ENCODE assay signal across 9 cellular contexts in genomic region chr7:93921607-93922446, GRCh38. TPM values are rescaled to one million over a fixed set of nuclear protein-coding genes. Genes with fewer than 3 reads are reported as not detected.
DNase-seq lines count a peak whose midpoint lies in the region; ATAC-seq and TF ChIP-seq lines count a peak whose summit lies in the region.
"Had no signal": no experiment of that assay in that cellular context is flagged by ENCODE, and none has a peak within 500 bp of the region (broad histone marks: within the 10 kb centered on the region; RNA-seq: fewer than 3 reads in every experiment).

TSS of gene GNG11 (plus strand) at chr7:93921735. CDS start at chr7:93922138, 403 bp downstream.

- peaks cover 8% of the 10 kb centered on the region for H3K4me1 ChIP-seq in CD4-positive, alpha-beta memory T cell (ENCODE audit: insufficient read depth, low read length)

- peak within 1 kb of the TSS; percentile 36 to 73 (median 60) for H3K4me3 Mint-ChIP-seq in CD4-positive, alpha-beta memory T cell
- peak within 1 kb of the TSS; percentile 31 for H3K4me3 Mint-ChIP-seq in T-helper 17 cell

- H3K27ac Mint-ChIP-seq in CD4-positive, alpha-beta memory T cell, result no peak within 1 kb of the TSS
- H3K27ac Mint-ChIP-seq in T-helper 17 cell, result no peak within 1 kb of the TSS

- H3K27ac ChIP-seq in CD4-positive, alpha-beta memory T cell (ENCODE audit: low read depth, low read length), result no peak within 1 kb of the TSS
- peak within 1 kb of the TSS in 54 of 59 donors; percentile 14 to 89 (median 72) for H3K27ac ChIP-seq in dorsolateral prefrontal cortex

- H3K36me3 ChIP-seq in CD4-positive, alpha-beta memory T cell (ENCODE audit: insufficient read depth, low read length), result no peaks in the 10 kb centered on the region

- CTCF ChIA-PET in CD4-positive, alpha-beta memory T cell (lab: Charles Lee; ENCODE audit: partially characterized antibody), result interaction anchor here (0.9 kb wide), 1 partner anchor 10 kb away, joined by 3 read pairs; no protein-coding TSS in a partner anchor

- DNase-seq in CD4-positive, alpha-beta memory T cell, result peak in 2 of 5 donors; percentile 3 to 7
- DNase-seq in GM19240 (ENCODE audit: insufficient read length, low spot score) (peak; percentile 3), T-helper 17 cell (no peak), dorsolateral prefrontal cortex (peak; percentile 7 to 70 (median 50)), left lobe of liver (ENCODE audit: low spot score) (peak; percentile 54), NCI-H226 (no peak)
- DNase-seq in stimulated activated CD4-positive, alpha-beta T cell treated with anti-CD3 and anti-CD28 coated beads, Interleukin-4, amount 100 ng/mL, for 1 hour, result peak; percentile 21

- H3K27me3 Mint-ChIP-seq in CD4-positive, alpha-beta memory T cell, result peaks cover 7 to 26% of the 10 kb centered on the region in 2 donors
- H3K27me3 Mint-ChIP-seq in T-helper 17 cell, result peaks cover 54% of the 10 kb centered on the region

- peak within 1 kb of the TSS in 1 of 2 donors; percentile 19 for H3K4me3 ChIP-seq in CD4-positive, alpha-beta memory T cell (ENCODE audit: low read length in 2 of 2)
- peak within 1 kb of the TSS; percentile 37 to 84 (median 64) for H3K4me3 ChIP-seq in dorsolateral prefrontal cortex

- no peaks in the 10 kb centered on the region for H3K9me3 Mint-ChIP-seq in CD4-positive, alpha-beta memory T cell

- ATAC-seq in HG03342 (IDR thresholded peaks at IDR 0.05; ENCODE audit: unreplicated experiment) (peak; percentile 91), T-helper 17 cell (peak; percentile 49), left lobe of liver (peak; percentile 82)

- no peaks in the 10 kb centered on the region for H3K9me3 ChIP-seq in CD4-positive, alpha-beta memory T cell (ENCODE audit: control insufficient read depth in 1 of 2, low read length in 2 of 2)
- no peaks in the 10 kb centered on the region for H3K9me3 ChIP-seq in T-helper 17 cell (ENCODE audit: control insufficient read depth, low read length, poor library complexity, severe bottlenecking)

- H3K27me3 ChIP-seq in CD4-positive, alpha-beta memory T cell (ENCODE audit: insufficient read depth, low read length), result peaks cover 6% of the 10 kb centered on the region
- H3K27me3 ChIP-seq in dorsolateral prefrontal cortex, result peaks cover 0 to 17% (median 0%) of the 10 kb centered on the region in 45 donors

- intact Hi-C loops in CD4-positive, alpha-beta memory T cell (cut with micrococcal nuclease), result no loop called here
- intact Hi-C loops in dorsolateral prefrontal cortex (cut with DNase I), result no loop called here

- peaks cover 0 to 1% (median under 1%) of the 10 kb centered on the region in 4 donors for H3K4me1 Mint-ChIP-seq in CD4-positive, alpha-beta memory T cell
- H3K4me1 Mint-ChIP-seq in T-helper 17 cell, result no peaks in the 10 kb centered on the region

- peak in 1 of 56 donors; percentile 16 for TF ChIP-seq CTCF in dorsolateral prefrontal cortex (IDR thresholded peaks at IDR 0.05 in 54 of 56, conservative IDR thresholded peaks at IDR 0.05 in 2 of 56; ENCODE audit: low read depth in 1 of 56, partially characterized antibody in 56 of 56)

- POLR2A ChIA-PET in CD4-positive, alpha-beta memory T cell (lab: Charles Lee; ENCODE audit: partially characterized antibody), result no interaction called here

- no peaks in the 10 kb centered on the region for H3K36me3 Mint-ChIP-seq in CD4-positive, alpha-beta memory T cell
- H3K36me3 Mint-ChIP-seq in T-helper 17 cell (ENCODE audit: low read depth), result no peaks in the 10 kb centered on the region

RNA-seq across cellular contexts. Expression of gene GNG11, which starts in this region (rescaled TPM):
- not detected for total RNA-seq in CD4-positive, alpha-beta memory T cell
- not detected for polyA plus RNA-seq in CD4-positive, alpha-beta memory T cell
- total RNA-seq in T-helper 17 cell (10 to 100 TPM in 1 of 2 donors, under 1 TPM in 1; 0.85 to 24.5 TPM), dorsolateral prefrontal cortex (1 to 10 TPM; 2.2 to 9.1 (median 4.2) TPM), left lobe of liver (1.6 TPM)
- total RNA-seq: T-helper 2 cell treated with Interferon-gamma antibody and Interleukin-4, amounts not matched to agents 100 ng/mL and 5 ng/mL, for 36 hours had no signal

Comparison
In these comparisons a context has a peak if more than half of its experiments do, and no peak if none do; other contexts are left out.
1. DNase-seq: peak in GM19240 (single experiment), dorsolateral prefrontal cortex (10 of 10), left lobe of liver (single experiment) and stimulated activated CD4-positive, alpha-beta T cell treated with anti-CD3 and anti-CD28 coated beads, Interleukin-4, amount 100 ng/mL, for 1 hour (single experiment); none in T-helper 17 cell (0 of 3) and NCI-H226 (single experiment).
2. Peak in every context shown above with its lines, with median percentiles within 50 percentile points of each other: ATAC-seq.